ENCODE assay signal across 17 cellular contexts in genomic region chr17:28169621-28170349, GRCh38.
DNase-seq lines count a peak whose midpoint lies in the region; FAIRE-seq and TF ChIP-seq lines count a peak whose summit lies in the region.
"Had no signal": no experiment of that assay in that cellular context is flagged by ENCODE, and none has a peak within 500 bp of the region (broad histone marks: within the 10 kb centered on the region; RNA-seq: fewer than 3 reads in every experiment).

No MANE protein-coding gene starts in this region.

- H3K27ac ChIP-seq in HUES6 (ENCODE audit: low read depth, low read length) (peak overlapping the region; percentile 26; the same call in 1 of the 2 replicates), SJSA1 (0 out of 2 replicates have a peak overlapping the region, but pooled peaks have one; percentile 7)
- H3K27ac ChIP-seq: C4-2B, RWPE1 had no signal

- intact Hi-C loops in posterior cingulate gyrus (cut with DNase I) = no loop called here

- H3K4me1 ChIP-seq in HUES6 (ENCODE audit: control insufficient read depth, insufficient read depth, low read length) = peaks cover 39% of the 10 kb centered on the region
- H3K4me1 ChIP-seq in SJSA1 (replicated peaks) = peaks cover 45% of the 10 kb centered on the region

- H3K27me3 ChIP-seq in HUES6 (ENCODE audit: control insufficient read depth, insufficient read depth, low read length) (no peaks in the 10 kb centered on the region), SJSA1 (replicated peaks) (no peaks in the 10 kb centered on the region)

- no peak for FAIRE-seq in GM12891 (lab: Jason Lieb, UNC)

- TF ChIP-seq POLR2A in GM12891 (IDR thresholded peaks at IDR 0.05; ENCODE audit: low read depth, low read length) = no peak

- H3K4me3 ChIP-seq in AG10803 (ENCODE audit: low read length) = no peak overlapping the region
- H3K4me3 ChIP-seq in HUES6 (ENCODE audit: low read depth, low read length) = no peak overlapping the region
- no peak overlapping the region for H3K4me3 ChIP-seq in SJSA1

- H3K9me3 ChIP-seq in HUES6 (ENCODE audit: control insufficient read depth, insufficient read depth, low read depth, low read length) (no peaks in the 10 kb centered on the region), SJSA1 (replicated peaks) (no peaks in the 10 kb centered on the region)

- no peak for TF ChIP-seq CTCF in AG10803 (conservative IDR thresholded peaks at IDR 0.05; ENCODE audit: low read length)
- no peak for TF ChIP-seq CTCF in GM13977 (IDR thresholded peaks at IDR 0.05; ENCODE audit: extremely low read depth, insufficient read depth, missing control alignments)

- DNase-seq in AG10803 (ENCODE audit: low read depth) (peak; percentile 57), SJSA1 (ENCODE audit: low read depth in 1 of 2, low spot score in 2 of 2) (no peak), fibroblast of gingiva (ENCODE audit: low read depth) (peak; percentile 85), GM13977 (ENCODE audit: low spot score) (no peak), posterior cingulate gyrus (no peak), GM12891 (ENCODE audit: insufficient read length, low spot score) (no peak), activated T-cell treated with anti-CD3 and anti-CD28 coated beads for 4 hours (no peak)
- DNase-seq: COR-L47, Karpas-422, NCI-H1436, NCI-H2029, NCI-H2171, NCI-H446, NCI-H69 had no signal

- H3K9ac ChIP-seq in HUES6 (ENCODE audit: low read length) = no peak overlapping the region

- in situ Hi-C loops in GM13977 (cut with MboI; ENCODE audit: low pct_unique_long_range_greater_than_20kb, low sequenced_read_pairs, unreplicated experiment) = no loop called here

- H3K36me3 ChIP-seq in HUES6 (ENCODE audit: control insufficient read depth, insufficient read depth, low read length) (peaks cover 18% of the 10 kb centered on the region), SJSA1 (peaks cover 38% of the 10 kb centered on the region)

TF ChIP-seq in GM12891, 5 proteins besides CTCF, POLR2A, EP300 and RAD21:
- TF ChIP-seq PAX5 (IDR thresholded peaks at IDR 0.05; ENCODE audit: insufficient read depth, low read length, severe bottlenecking) (no peak), POLR2AphosphoS5 (IDR thresholded peaks at IDR 0.05; ENCODE audit: low read depth, low read length) (no peak), TAF1 (IDR thresholded peaks at IDR 0.05; ENCODE audit: low read depth, low read length) (no peak), SPI1 (IDR thresholded peaks at IDR 0.05; ENCODE audit: low read depth, low read length) (no peak), POU2F2 (IDR thresholded peaks at IDR 0.05; ENCODE audit: low read depth, low read length) (no peak)

Comparison
In these comparisons a context has a peak if more than half of its experiments do, and no peak if none do; other contexts are left out.
1. DNase-seq: peak in AG10803 (single experiment) and fibroblast of gingiva (single experiment); none in SJSA1 (0 of 2), GM13977 (single experiment), posterior cingulate gyrus (0 of 10), GM12891 (single experiment) and activated T-cell treated with anti-CD3 and anti-CD28 coated beads for 4 hours (single experiment).